Comparison of ENCODE assay signal across 9 cellular contexts in the genomic region with DNA sequence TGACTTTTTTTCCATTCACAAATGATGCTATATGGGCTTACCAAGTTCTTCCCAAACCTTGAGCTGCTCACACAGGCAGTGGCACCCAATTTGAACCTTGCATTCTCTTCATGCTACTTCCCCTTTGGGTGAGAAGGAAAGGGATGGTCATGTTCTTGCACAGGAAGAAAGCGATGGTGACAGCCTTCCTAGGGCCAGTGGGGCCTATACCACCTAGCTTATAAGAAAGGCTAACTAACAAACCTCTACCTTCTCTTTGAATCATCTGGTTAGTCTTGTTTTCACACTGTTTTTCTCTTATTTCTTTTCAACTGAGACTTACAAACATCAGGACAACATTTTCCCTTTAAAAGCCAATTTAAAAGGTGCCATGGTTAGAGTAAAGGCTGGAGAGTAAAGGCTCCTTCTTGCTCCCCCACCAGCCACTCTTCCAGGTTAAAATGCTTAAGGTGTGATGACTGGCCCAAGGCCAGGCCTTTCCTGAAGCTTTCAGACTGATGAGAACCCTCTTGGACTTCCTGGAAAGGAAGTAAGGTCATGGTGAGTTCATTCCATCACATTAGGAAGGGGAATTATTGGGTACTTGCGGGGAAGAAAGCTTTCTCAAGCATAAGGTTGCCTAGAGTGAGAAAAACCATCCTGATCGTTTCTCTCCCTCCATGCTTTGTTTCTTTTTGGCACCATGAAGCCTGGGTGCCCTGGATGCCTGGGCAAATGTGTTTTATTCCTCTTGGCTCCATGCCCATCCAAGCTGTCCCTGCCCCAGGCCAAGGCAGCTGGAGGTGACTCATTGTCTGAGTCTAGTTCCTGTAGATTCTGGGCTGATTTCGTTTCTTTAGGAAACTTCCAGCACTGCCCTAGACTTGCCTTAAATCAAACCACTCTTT. TPM values are rescaled to one million over a fixed set of nuclear protein-coding genes. Genes with fewer than 3 reads are reported as not detected.
DNase-seq lines count a peak whose midpoint lies in the region; ATAC-seq and TF ChIP-seq lines count a peak whose summit lies in the region.
"Had no signal": no experiment of that assay in that cellular context is flagged by ENCODE, and none has a peak within 500 bp of the region (broad histone marks: within the 10 kb centered on the region; RNA-seq: fewer than 3 reads in every experiment).

No MANE protein-coding gene starts in this region.

- 47 to 62% (median 48%) methylated on average over 4 of the region's 4 CpGs for WGBS in adrenal gland, 4 donors
- 62% methylated on average over 4 of the region's 4 CpGs for WGBS in right cardiac atrium

- ATAC-seq in right cardiac atrium: peak; percentile 66 to 90
- ATAC-seq in GM19467 (IDR thresholded peaks at IDR 0.05; ENCODE audit: unreplicated experiment): no peak
- ATAC-seq in WTC11: no peak
- ATAC-seq: activated CD4-positive, alpha-beta T cell treated with anti-CD3 and anti-CD28 coated beads for 36 hours had no signal

- H3K27me3 Mint-ChIP-seq in WTC11 (ENCODE audit: low read depth) (no peaks in the 10 kb centered on the region), type B pancreatic cell (no peaks in the 10 kb centered on the region)
- H3K27me3 Mint-ChIP-seq: activated CD4-positive, alpha-beta T cell treated with anti-CD3 and anti-CD28 coated beads for 36 hours had no signal

- TF ChIP-seq CTCF in adrenal gland (IDR thresholded peaks at IDR 0.05) (no peak), tibial artery (IDR thresholded peaks at IDR 0.05) (no peak), WTC11 (IDR thresholded peaks at IDR 0.05) (no peak), type B pancreatic cell (conservative IDR thresholded peaks at IDR 0.05) (no peak)

- H3K36me3 Mint-ChIP-seq in WTC11: no peaks in the 10 kb centered on the region
- no peaks in the 10 kb centered on the region for H3K36me3 Mint-ChIP-seq in type B pancreatic cell

- H3K9me3 Mint-ChIP-seq in WTC11: no peaks in the 10 kb centered on the region
- H3K9me3 Mint-ChIP-seq in type B pancreatic cell: no peaks in the 10 kb centered on the region

- H3K9me3 ChIP-seq in adrenal gland (replicated peaks in 1 of 3): no peaks in the 10 kb centered on the region
- no peaks in the 10 kb centered on the region for H3K9me3 ChIP-seq in right cardiac atrium (ENCODE audit: control insufficient read depth, low read length)
- H3K9me3 ChIP-seq in tibial artery: no peaks in the 10 kb centered on the region

- peaks cover 19 to 24% of the 10 kb centered on the region in 2 donors for H3K4me1 ChIP-seq in adrenal gland (replicated peaks in 1 of 2)
- H3K4me1 ChIP-seq in right cardiac atrium (ENCODE audit: control insufficient read depth, insufficient read depth, low read length): peaks cover 5% of the 10 kb centered on the region
- peaks cover 0 to 28% (median 23%) of the 10 kb centered on the region in 4 donors for H3K4me1 ChIP-seq in tibial artery

- POLR2A ChIA-PET in WTC11 (lab: Charles Lee): no interaction called here

- H3K4me3 ChIP-seq in adrenal gland (no peak overlapping the region), right cardiac atrium (ENCODE audit: low read length) (no peak overlapping the region), tibial artery (no peak overlapping the region)

- H3K27ac ChIP-seq in adrenal gland (peak overlapping the region in 4 of 5 donors; percentile 42 to 82 (median 70)), right cardiac atrium (ENCODE audit: low read length) (no peak overlapping the region), tibial artery (peak overlapping the region; percentile 42 to 57)

- H3K36me3 ChIP-seq in adrenal gland (replicated peaks in 1 of 2) (no peaks in the 10 kb centered on the region), tibial artery (no peaks in the 10 kb centered on the region)

- TF ChIP-seq POLR2A in adrenal gland (IDR thresholded peaks at IDR 0.05): no peak

- H3K27me3 ChIP-seq in adrenal gland: no peaks in the 10 kb centered on the region
- H3K27me3 ChIP-seq in right cardiac atrium (ENCODE audit: control insufficient read depth, insufficient read depth): no peaks in the 10 kb centered on the region
- H3K27me3 ChIP-seq in tibial artery: no peaks in the 10 kb centered on the region

- H3K4me1 Mint-ChIP-seq in WTC11 (peaks cover 12% of the 10 kb centered on the region), type B pancreatic cell (ENCODE audit: unreplicated experiment) (peaks cover 42% of the 10 kb centered on the region)
- H3K4me1 Mint-ChIP-seq: activated CD4-positive, alpha-beta T cell treated with anti-CD3 and anti-CD28 coated beads for 36 hours had no signal

- H3K4me3 Mint-ChIP-seq in WTC11: no peak overlapping the region
- H3K4me3 Mint-ChIP-seq in type B pancreatic cell: no peak overlapping the region
- H3K4me3 Mint-ChIP-seq: activated CD4-positive, alpha-beta T cell treated with anti-CD3 and anti-CD28 coated beads for 36 hours had no signal

- intact Hi-C loops in adrenal gland (cut with DNase I): no loop called here
- intact Hi-C loops in right cardiac atrium (cut with DNase I): no loop called here
- intact Hi-C loops in tibial artery (cut with DNase I; ENCODE audit: low total_unique reads): no loop called here

- CTCF ChIA-PET in WTC11 (lab: Charles Lee): interaction anchor here (0.5 to 1.1 kb wide), 2 partner anchors 29 to 117 kb away, joined by 3 to 4 read pairs; no protein-coding TSS in a partner anchor

- DNase-seq in HT1080 (ENCODE audit: low read depth) (peak; percentile 90), adrenal gland (peak; percentile 79 to 90 (median 88)), right cardiac atrium (peak in 2 of 3 donors; percentile 36 to 58), tibial artery (peak; percentile 53 to 77), WTC11 (ENCODE audit: low spot score) (no peak), type B pancreatic cell (ENCODE audit: extremely low spot score, unreplicated experiment) (no peak)
- DNase-seq: activated CD4-positive, alpha-beta T cell treated with anti-CD3 and anti-CD28 coated beads for 36 hours; stimulated activated CD4-positive, alpha-beta T cell treated with anti-CD3 and anti-CD28 coated beads, Interleukin-2, amount 100 ng/mL, for 24 hours had no signal

- H3K27ac Mint-ChIP-seq in WTC11: no peak overlapping the region
- H3K27ac Mint-ChIP-seq in type B pancreatic cell: no peak overlapping the region
- H3K27ac Mint-ChIP-seq: activated CD4-positive, alpha-beta T cell treated with anti-CD3 and anti-CD28 coated beads for 36 hours had no signal

TF ChIP-seq in WTC11, 78 proteins besides CTCF, POLR2A, EP300 and RAD21:
- TF ChIP-seq ZNF263 (CRISPR knock-in tag; IDR thresholded peaks at IDR 0.05; ENCODE audit: low read depth) (no peak), ZNF219 (CRISPR knock-in tag; IDR thresholded peaks at IDR 0.05; ENCODE audit: borderline replicate concordance) (no peak)

RNA-seq across cellular contexts. Expression of a gene that starts 41.4 kb away (rescaled TPM):
- 0.05 and 0.33 TPM in 2 replicates for total RNA-seq in HT1080 (2014; rRNA removed; shearing (Covaris generic))
- polyA plus RNA-seq in HT1080 (2015; cell fraction: cytosol; rRNA removed): 0.16 and 0.24 TPM in 2 replicates
- polyA plus RNA-seq in HT1080 (2015; cell fraction: nucleus; rRNA removed): 0.30 and 0.42 TPM in 2 replicates
- total RNA-seq in adrenal gland (under 1 TPM in 2 of 8 donors, not detected in 6; 0.18 to 0.53 TPM), right cardiac atrium (1 to 10 TPM; 1.1 to 2.2 (median 1.5) TPM), WTC11 (2021) (0.07 to 0.14 TPM in 2 of 3 replicates, not detected in the other), type B pancreatic cell (ENCODE audit: low replicate concordance) (3.2 and 7.8 TPM in 2 replicates)
- polyA plus RNA-seq in adrenal gland (under 1 TPM in 1 of 3 donors, not detected in 2; 0.08 TPM), right cardiac atrium (0.32 TPM)
- total RNA-seq: activated CD4-positive, alpha-beta T cell treated with anti-CD3 and anti-CD28 coated beads for 36 hours had no signal

Comparison
In these comparisons a context has a peak if more than half of its experiments do, and no peak if none do; other contexts are left out.
1. DNase-seq: peak in HT1080 (single experiment), adrenal gland (7 of 7), right cardiac atrium (2 of 3) and tibial artery (2 of 2); none in WTC11 (single experiment) and type B pancreatic cell (single experiment).
2. ATAC-seq: peak in right cardiac atrium (2 of 2); none in GM19467 (single experiment) and WTC11 (single experiment).